9 cellular contexts compared by ENCODE assay signal in the genomic region with DNA sequence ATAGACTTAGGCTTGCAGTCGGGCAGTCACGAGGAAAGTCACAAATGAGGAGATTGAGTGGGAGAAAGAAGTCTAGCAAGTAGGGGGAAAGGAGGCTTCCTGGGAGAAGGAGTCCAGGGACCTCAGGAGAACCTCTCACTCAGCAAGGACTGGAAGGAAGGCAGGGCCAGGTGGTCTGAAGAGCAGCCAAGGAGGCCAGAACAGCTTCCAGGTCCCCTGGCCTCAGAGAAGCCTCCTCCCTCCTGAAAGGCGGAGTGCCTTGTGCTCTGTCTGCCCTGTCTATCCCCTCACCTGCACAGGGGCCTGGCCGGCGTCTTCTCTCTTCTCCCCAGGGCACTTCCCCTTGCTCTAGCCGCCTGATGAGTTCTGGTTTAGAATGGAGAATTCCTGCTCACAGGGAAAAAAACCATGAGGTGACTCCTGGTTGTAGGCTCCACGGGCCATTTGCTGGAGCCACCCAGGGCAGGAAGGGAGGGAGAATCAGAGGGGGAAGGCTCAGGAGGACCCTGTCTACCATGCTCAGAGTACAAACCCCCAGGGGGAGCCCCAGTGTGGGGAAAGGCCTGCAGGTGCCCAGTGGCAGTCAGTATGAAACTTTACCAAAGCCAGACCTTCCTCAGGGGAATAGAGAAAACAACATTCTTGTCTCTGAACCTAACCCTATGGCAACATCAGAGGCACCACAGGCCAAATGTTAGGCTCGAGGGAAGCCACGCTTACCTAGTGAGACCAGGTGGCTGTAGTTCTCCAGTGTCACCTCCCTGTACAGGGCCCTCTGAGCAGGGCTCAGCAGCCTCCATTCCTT. TPM values are rescaled to one million over a fixed set of nuclear protein-coding genes. Genes with fewer than 3 reads are reported as not detected.
DNase-seq lines count a peak whose midpoint lies in the region; ATAC-seq and TF ChIP-seq lines count a peak whose summit lies in the region.
"Had no signal": no experiment of that assay in that cellular context is flagged by ENCODE, and none has a peak within 500 bp of the region (broad histone marks: within the 10 kb centered on the region; RNA-seq: fewer than 3 reads in every experiment).

No MANE protein-coding gene starts in this region.

- CTCF ChIA-PET in PC-3 (lab: Charles Lee), result no interaction called here

- H3K4me1 ChIP-seq in PC-3 (ENCODE audit: insufficient read depth, low read length) (no peaks in the 10 kb centered on the region), HAP-1 (peaks cover 8% of the 10 kb centered on the region), left lung (no peaks in the 10 kb centered on the region)

- H3F3A ChIP-seq in PC-3 (ENCODE audit: low read length, unreplicated experiment), result no peaks in the 10 kb centered on the region

- H3K4me3 Mint-ChIP-seq in stimulated activated naive CD8-positive, alpha-beta T cell treated with anti-CD3 and anti-CD28 coated beads, Interleukin-15, amount 100 ng/mL, for 72 hours, result no peak overlapping the region
- no peak overlapping the region for H3K4me3 Mint-ChIP-seq in activated T-helper 1 cell treated with anti-CD3 and anti-CD28 coated beads, Interleukin-12 subunit alpha, Interleukin-12 subunit beta, Interleukin-2, Interleukin-4 antibody, amounts not matched to agents 30 ng/mL and 10 ng/mL and 1 ng/mL, durations not matched to agents 14 hours and 24 hours and 36 hours

- intact Hi-C loops in PC-3 (cut with micrococcal nuclease) (no loop called here), left lung (cut with DNase I) (no loop called here)
- intact Hi-C loops in activated T-helper 1 cell treated with anti-CD3 and anti-CD28 coated beads, Interleukin-12 subunit alpha, Interleukin-12 subunit beta, Interleukin-2, Interleukin-4 antibody, amounts not matched to agents 30 ng/mL and 10 ng/mL and 1 ng/mL, durations not matched to agents 14 hours and 24 hours and 36 hours (cut with micrococcal nuclease), result no loop called here

- H2AFZ ChIP-seq in PC-3 (ENCODE audit: low read length), result no peak overlapping the region

- TF ChIP-seq CTCF in PC-3 (conservative IDR thresholded peaks at IDR 0.05; ENCODE audit: low read depth, low read length) (peak; percentile 22; the same call in 1 of the 2 replicates), left lung (IDR thresholded peaks at IDR 0.05) (no peak)

- peaks cover 13% of the 10 kb centered on the region for H3K36me3 ChIP-seq in PC-3 (ENCODE audit: low read depth, low read length)
- H3K36me3 ChIP-seq in HAP-1 (replicated peaks), result peaks cover 21% of the 10 kb centered on the region
- H3K36me3 ChIP-seq in left lung, result peaks cover 0 to 33% of the 10 kb centered on the region in 2 donors

- H3K4me1 Mint-ChIP-seq in stimulated activated naive CD8-positive, alpha-beta T cell treated with anti-CD3 and anti-CD28 coated beads, Interleukin-15, amount 100 ng/mL, for 72 hours, result peaks cover 7% of the 10 kb centered on the region
- peaks cover 6% of the 10 kb centered on the region for H3K4me1 Mint-ChIP-seq in activated T-helper 1 cell treated with anti-CD3 and anti-CD28 coated beads, Interleukin-12 subunit alpha, Interleukin-12 subunit beta, Interleukin-2, Interleukin-4 antibody, amounts not matched to agents 30 ng/mL and 10 ng/mL and 1 ng/mL, durations not matched to agents 14 hours and 24 hours and 36 hours (ENCODE audit: low read depth)

- H3K27ac Mint-ChIP-seq in stimulated activated naive CD8-positive, alpha-beta T cell treated with anti-CD3 and anti-CD28 coated beads, Interleukin-15, amount 100 ng/mL, for 72 hours, result no peak overlapping the region
- no peak overlapping the region for H3K27ac Mint-ChIP-seq in activated T-helper 1 cell treated with anti-CD3 and anti-CD28 coated beads, Interleukin-12 subunit alpha, Interleukin-12 subunit beta, Interleukin-2, Interleukin-4 antibody, amounts not matched to agents 30 ng/mL and 10 ng/mL and 1 ng/mL, durations not matched to agents 14 hours and 24 hours and 36 hours

- no peaks in the 10 kb centered on the region for H3K9me3 ChIP-seq in PC-3 (ENCODE audit: low read length)
- no peaks in the 10 kb centered on the region for H3K9me3 ChIP-seq in HAP-1
- H3K9me3 ChIP-seq in left lung, result no peaks in the 10 kb centered on the region

- no peaks in the 10 kb centered on the region for H3K9me2 ChIP-seq in PC-3 (replicated peaks; ENCODE audit: low read length)

- H3K27me3 Mint-ChIP-seq in stimulated activated naive CD8-positive, alpha-beta T cell treated with anti-CD3 and anti-CD28 coated beads, Interleukin-15, amount 100 ng/mL, for 72 hours, result no peaks in the 10 kb centered on the region
- H3K27me3 Mint-ChIP-seq in activated T-helper 1 cell treated with anti-CD3 and anti-CD28 coated beads, Interleukin-12 subunit alpha, Interleukin-12 subunit beta, Interleukin-2, Interleukin-4 antibody, amounts not matched to agents 30 ng/mL and 10 ng/mL and 1 ng/mL, durations not matched to agents 14 hours and 24 hours and 36 hours (ENCODE audit: insufficient read depth), result no peaks in the 10 kb centered on the region

- BruUV-seq in PC-3 (replicated peaks; lab: Mats Ljungman, UMichigan), result no TSS peak

- peak; percentile 40 for ATAC-seq in stimulated activated naive CD8-positive, alpha-beta T cell treated with anti-CD3 and anti-CD28 coated beads, Interleukin-15, Interleukin-2, amounts not matched to agents 100 U/mL and 50 U/mL, for 24 hours
- ATAC-seq in stimulated activated naive CD8-positive, alpha-beta T cell treated with anti-CD3 and anti-CD28 coated beads, Interleukin-15, amount 100 ng/mL, for 72 hours, result no peak
- ATAC-seq in HG02938 (IDR thresholded peaks at IDR 0.05; ENCODE audit: unreplicated experiment) (peak; percentile 80), PC-3 (peak; percentile 43), left lung (no peak)

- H3K27me3 ChIP-seq in PC-3 (ENCODE audit: low read length) (no peaks in the 10 kb centered on the region), HAP-1 (ENCODE audit: low read depth) (no peaks in the 10 kb centered on the region), left lung (no peaks in the 10 kb centered on the region)

- H3K9me3 Mint-ChIP-seq in stimulated activated naive CD8-positive, alpha-beta T cell treated with anti-CD3 and anti-CD28 coated beads, Interleukin-15, amount 100 ng/mL, for 72 hours, result peaks cover 0 to 7% of the 10 kb centered on the region in 2 donors
- H3K9me3 Mint-ChIP-seq in activated T-helper 1 cell treated with anti-CD3 and anti-CD28 coated beads, Interleukin-12 subunit alpha, Interleukin-12 subunit beta, Interleukin-2, Interleukin-4 antibody, amounts not matched to agents 30 ng/mL and 10 ng/mL and 1 ng/mL, durations not matched to agents 14 hours and 24 hours and 36 hours, result no peaks in the 10 kb centered on the region

- H3K79me2 ChIP-seq in PC-3 (ENCODE audit: low read length), result no peaks in the 10 kb centered on the region

- DNase-seq in stimulated activated naive CD8-positive, alpha-beta T cell treated with anti-CD3 and anti-CD28 coated beads, Interleukin-15, Interleukin-2, amounts not matched to agents 100 U/mL and 50 U/mL, for 24 hours, result no peak
- DNase-seq in stimulated activated naive CD8-positive, alpha-beta T cell treated with anti-CD3 and anti-CD28 coated beads, Interleukin-15, amount 100 ng/mL, for 72 hours, result no peak
- no peak for DNase-seq in PC-3
- no peak for DNase-seq in HAP-1 (ENCODE audit: low spot score in 2 of 2)
- no peak for DNase-seq in left lung
- DNase-seq in NCI-H774 (lab: John Stamatoyannopoulos, UW), result no peak
- DNase-seq in activated T-helper 1 cell treated with anti-CD3 and anti-CD28 coated beads, Interleukin-12 subunit alpha, Interleukin-12 subunit beta, Interleukin-2, Interleukin-4 antibody, amounts not matched to agents 30 ng/mL and 10 ng/mL and 1 ng/mL, durations not matched to agents 14 hours and 24 hours and 36 hours (ENCODE audit: low spot score), result no peak
- DNase-seq: activated effector memory CD4-positive, alpha-beta T cell treated with anti-CD3 and anti-CD28 coated beads, Interleukin-2, amount 50 U/mL, for 16 hours had no signal

- H3K4me3 ChIP-seq in PC-3 (ENCODE audit: low read length), result no peak overlapping the region
- H3K4me3 ChIP-seq in HAP-1, result no peak overlapping the region
- H3K4me3 ChIP-seq in left lung, result no peak overlapping the region

- no peak overlapping the region for H3K9ac ChIP-seq in PC-3 (ENCODE audit: low read length)

- in situ Hi-C loops in HAP-1 (cut with MboI; ENCODE audit: low sequenced_read_pairs), result no loop called here

- H4K20me1 ChIP-seq in PC-3 (ENCODE audit: low read length), result no peaks in the 10 kb centered on the region

- POLR2A ChIA-PET in PC-3 (lab: Charles Lee; ENCODE audit: unreplicated experiment), result no interaction called here

- H3K4me2 ChIP-seq in PC-3 (ENCODE audit: low read length), result no peak overlapping the region

- H3K27ac ChIP-seq in PC-3 (ENCODE audit: low read length) (no peak overlapping the region), left lung (no peak overlapping the region)

- H3K36me3 Mint-ChIP-seq in activated T-helper 1 cell treated with anti-CD3 and anti-CD28 coated beads, Interleukin-12 subunit alpha, Interleukin-12 subunit beta, Interleukin-2, Interleukin-4 antibody, amounts not matched to agents 30 ng/mL and 10 ng/mL and 1 ng/mL, durations not matched to agents 14 hours and 24 hours and 36 hours (ENCODE audit: low read depth), result peaks cover 34% of the 10 kb centered on the region

RNA-seq across cellular contexts. Expression of gene ZNF337, which starts 11.2 kb away (rescaled TPM):
- total RNA-seq in PC-3 (2014; rRNA removed), result 12.8 and 13.5 TPM in 2 replicates
- 10 to 100 TPM in 1 of 2 donors, 1 to 10 TPM in 1; 9.5 to 12.3 TPM for total RNA-seq in left lung
- total RNA-seq in activated T-helper 1 cell treated with anti-CD3 and anti-CD28 coated beads, Interleukin-12 subunit alpha, Interleukin-12 subunit beta, Interleukin-2, Interleukin-4 antibody, amounts not matched to agents 30 ng/mL and 10 ng/mL and 1 ng/mL, durations not matched to agents 14 hours and 24 hours and 36 hours, result 13.9 and 14.6 TPM in 2 replicates

Comparison
In these comparisons a context has a peak if more than half of its experiments do, and no peak if none do; other contexts are left out.
1. ATAC-seq: peak in stimulated activated naive CD8-positive, alpha-beta T cell treated with anti-CD3 and anti-CD28 coated beads, Interleukin-15, Interleukin-2, amounts not matched to agents 100 U/mL and 50 U/mL, for 24 hours (single experiment), HG02938 (single experiment) and PC-3 (single experiment); none in stimulated activated naive CD8-positive, alpha-beta T cell treated with anti-CD3 and anti-CD28 coated beads, Interleukin-15, amount 100 ng/mL, for 72 hours (single experiment) and left lung (single experiment).